Comparison of ENCODE assay signal across 2 cellular contexts in the genomic region with DNA sequence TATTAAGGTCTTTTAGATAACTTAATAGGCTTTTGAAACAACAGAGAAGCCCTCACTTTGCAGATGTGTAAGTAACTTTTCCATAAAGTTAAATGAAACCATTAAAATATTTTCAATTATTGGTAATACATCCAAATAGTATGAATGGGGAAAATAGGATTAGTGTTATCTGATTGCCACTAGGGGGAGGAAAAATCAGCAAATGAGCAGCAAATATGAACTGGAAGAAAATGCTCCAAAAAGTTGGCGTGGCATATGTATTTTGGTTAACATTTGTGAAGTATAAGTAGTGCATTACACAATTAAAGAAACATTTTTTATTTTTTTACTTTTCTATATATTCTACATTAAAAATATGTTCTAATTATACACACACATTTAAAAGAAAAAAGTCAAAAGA.
TF ChIP-seq lines count a peak whose summit lies in the region.

No MANE protein-coding gene starts in this region.

TF ChIP-seq in liver, 16 proteins besides CTCF, POLR2A, EP300 and RAD21 (continued from another document):
- TF ChIP-seq, protein P1, sequence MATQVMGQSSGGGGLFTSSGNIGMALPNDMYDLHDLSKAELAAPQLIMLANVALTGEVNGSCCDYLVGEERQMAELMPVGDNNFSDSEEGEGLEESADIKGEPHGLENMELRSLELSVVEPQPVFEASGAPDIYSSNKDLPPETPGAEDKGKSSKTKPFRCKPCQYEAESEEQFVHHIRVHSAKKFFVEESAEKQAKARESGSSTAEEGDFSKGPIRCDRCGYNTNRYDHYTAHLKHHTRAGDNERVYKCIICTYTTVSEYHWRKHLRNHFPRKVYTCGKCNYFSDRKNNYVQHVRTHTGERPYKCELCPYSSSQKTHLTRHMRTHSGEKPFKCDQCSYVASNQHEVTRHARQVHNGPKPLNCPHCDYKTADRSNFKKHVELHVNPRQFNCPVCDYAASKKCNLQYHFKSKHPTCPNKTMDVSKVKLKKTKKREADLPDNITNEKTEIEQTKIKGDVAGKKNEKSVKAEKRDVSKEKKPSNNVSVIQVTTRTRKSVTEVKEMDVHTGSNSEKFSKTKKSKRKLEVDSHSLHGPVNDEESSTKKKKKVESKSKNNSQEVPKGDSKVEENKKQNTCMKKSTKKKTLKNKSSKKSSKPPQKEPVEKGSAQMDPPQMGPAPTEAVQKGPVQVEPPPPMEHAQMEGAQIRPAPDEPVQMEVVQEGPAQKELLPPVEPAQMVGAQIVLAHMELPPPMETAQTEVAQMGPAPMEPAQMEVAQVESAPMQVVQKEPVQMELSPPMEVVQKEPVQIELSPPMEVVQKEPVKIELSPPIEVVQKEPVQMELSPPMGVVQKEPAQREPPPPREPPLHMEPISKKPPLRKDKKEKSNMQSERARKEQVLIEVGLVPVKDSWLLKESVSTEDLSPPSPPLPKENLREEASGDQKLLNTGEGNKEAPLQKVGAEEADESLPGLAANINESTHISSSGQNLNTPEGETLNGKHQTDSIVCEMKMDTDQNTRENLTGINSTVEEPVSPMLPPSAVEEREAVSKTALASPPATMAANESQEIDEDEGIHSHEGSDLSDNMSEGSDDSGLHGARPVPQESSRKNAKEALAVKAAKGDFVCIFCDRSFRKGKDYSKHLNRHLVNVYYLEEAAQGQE (IDR thresholded peaks at IDR 0.05) = no peak
- TF ChIP-seq YY1 (IDR thresholded peaks at IDR 0.05) (no peak), SP1 (IDR thresholded peaks at IDR 0.05) (no peak), GABPA (IDR thresholded peaks at IDR 0.05 in 1 of 2, conservative IDR thresholded peaks at IDR 0.05 in 1 of 2) (no peak), FOXA2 (IDR thresholded peaks at IDR 0.05) (no peak)
- TF ChIP-seq, protein P2, sequence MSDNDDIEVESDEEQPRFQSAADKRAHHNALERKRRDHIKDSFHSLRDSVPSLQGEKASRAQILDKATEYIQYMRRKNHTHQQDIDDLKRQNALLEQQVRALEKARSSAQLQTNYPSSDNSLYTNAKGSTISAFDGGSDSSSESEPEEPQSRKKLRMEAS (IDR thresholded peaks at IDR 0.05) = no peak

TF ChIP-seq in HepG2, 621 proteins besides CTCF, POLR2A, EP300 and RAD21 (continued from another document):
- TF ChIP-seq, protein P3, sequence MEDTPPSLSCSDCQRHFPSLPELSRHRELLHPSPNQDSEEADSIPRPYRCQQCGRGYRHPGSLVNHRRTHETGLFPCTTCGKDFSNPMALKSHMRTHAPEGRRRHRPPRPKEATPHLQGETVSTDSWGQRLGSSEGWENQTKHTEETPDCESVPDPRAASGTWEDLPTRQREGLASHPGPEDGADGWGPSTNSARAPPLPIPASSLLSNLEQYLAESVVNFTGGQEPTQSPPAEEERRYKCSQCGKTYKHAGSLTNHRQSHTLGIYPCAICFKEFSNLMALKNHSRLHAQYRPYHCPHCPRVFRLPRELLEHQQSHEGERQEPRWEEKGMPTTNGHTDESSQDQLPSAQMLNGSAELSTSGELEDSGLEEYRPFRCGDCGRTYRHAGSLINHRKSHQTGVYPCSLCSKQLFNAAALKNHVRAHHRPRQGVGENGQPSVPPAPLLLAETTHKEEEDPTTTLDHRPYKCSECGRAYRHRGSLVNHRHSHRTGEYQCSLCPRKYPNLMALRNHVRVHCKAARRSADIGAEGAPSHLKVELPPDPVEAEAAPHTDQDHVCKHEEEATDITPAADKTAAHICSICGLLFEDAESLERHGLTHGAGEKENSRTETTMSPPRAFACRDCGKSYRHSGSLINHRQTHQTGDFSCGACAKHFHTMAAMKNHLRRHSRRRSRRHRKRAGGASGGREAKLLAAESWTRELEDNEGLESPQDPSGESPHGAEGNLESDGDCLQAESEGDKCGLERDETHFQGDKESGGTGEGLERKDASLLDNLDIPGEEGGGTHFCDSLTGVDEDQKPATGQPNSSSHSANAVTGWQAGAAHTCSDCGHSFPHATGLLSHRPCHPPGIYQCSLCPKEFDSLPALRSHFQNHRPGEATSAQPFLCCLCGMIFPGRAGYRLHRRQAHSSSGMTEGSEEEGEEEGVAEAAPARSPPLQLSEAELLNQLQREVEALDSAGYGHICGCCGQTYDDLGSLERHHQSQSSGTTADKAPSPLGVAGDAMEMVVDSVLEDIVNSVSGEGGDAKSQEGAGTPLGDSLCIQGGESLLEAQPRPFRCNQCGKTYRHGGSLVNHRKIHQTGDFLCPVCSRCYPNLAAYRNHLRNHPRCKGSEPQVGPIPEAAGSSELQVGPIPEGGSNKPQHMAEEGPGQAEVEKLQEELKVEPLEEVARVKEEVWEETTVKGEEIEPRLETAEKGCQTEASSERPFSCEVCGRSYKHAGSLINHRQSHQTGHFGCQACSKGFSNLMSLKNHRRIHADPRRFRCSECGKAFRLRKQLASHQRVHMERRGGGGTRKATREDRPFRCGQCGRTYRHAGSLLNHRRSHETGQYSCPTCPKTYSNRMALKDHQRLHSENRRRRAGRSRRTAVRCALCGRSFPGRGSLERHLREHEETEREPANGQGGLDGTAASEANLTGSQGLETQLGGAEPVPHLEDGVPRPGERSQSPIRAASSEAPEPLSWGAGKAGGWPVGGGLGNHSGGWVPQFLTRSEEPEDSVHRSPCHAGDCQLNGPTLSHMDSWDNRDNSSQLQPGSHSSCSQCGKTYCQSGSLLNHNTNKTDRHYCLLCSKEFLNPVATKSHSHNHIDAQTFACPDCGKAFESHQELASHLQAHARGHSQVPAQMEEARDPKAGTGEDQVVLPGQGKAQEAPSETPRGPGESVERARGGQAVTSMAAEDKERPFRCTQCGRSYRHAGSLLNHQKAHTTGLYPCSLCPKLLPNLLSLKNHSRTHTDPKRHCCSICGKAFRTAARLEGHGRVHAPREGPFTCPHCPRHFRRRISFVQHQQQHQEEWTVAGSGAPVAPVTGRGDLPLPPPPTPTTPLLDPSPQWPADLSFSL (CRISPR knock-in tag; IDR thresholded peaks at IDR 0.05) = no peak
- TF ChIP-seq PLRG1 (conservative IDR thresholded peaks at IDR 0.05) = no peak
- TF ChIP-seq, protein P4, sequence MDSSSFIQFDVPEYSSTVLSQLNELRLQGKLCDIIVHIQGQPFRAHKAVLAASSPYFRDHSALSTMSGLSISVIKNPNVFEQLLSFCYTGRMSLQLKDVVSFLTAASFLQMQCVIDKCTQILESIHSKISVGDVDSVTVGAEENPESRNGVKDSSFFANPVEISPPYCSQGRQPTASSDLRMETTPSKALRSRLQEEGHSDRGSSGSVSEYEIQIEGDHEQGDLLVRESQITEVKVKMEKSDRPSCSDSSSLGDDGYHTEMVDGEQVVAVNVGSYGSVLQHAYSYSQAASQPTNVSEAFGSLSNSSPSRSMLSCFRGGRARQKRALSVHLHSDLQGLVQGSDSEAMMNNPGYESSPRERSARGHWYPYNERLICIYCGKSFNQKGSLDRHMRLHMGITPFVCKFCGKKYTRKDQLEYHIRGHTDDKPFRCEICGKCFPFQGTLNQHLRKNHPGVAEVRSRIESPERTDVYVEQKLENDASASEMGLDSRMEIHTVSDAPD (CRISPR knock-in tag; IDR thresholded peaks at IDR 0.05) = no peak
- TF ChIP-seq BORCS8-MEF2B (CRISPR knock-in tag; IDR thresholded peaks at IDR 0.05) = no peak
